ENCODE assay signal across 1 cellular context in the genomic region with DNA sequence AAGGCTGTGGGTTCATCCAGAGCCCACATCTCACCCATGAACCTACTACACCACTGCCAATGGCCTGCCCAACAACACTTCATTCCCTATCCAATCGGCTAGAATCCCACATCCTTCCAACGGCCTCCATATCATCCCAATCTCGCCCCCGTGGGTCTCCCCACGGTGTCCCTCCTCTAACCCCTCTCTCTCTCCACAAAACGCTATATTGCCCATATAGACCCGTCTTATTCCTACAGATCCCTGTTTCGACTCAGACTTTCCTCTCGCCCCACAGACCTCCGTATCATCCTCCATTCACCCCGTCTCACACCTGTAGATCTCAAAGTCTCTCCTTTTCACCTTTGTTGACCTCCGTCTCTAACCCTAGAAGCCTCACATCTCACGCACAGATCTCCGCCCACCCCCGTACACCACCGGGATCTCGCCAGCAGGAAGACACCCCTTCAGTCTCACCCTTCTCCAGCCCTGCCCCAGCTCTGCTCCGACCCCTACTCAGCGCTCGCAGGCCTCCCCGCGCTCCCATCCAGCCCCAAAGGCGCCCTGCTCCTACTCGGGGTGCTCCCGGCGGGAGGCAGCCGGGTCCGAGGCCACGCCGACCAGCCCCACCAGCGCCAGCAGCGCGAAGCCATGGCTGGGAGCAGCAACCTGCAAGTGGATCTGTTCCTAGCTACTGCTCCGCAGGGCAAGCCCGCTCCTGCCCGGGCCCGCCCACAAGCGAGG.
TF ChIP-seq lines count a peak whose summit lies in the region.

A gene with protein sequence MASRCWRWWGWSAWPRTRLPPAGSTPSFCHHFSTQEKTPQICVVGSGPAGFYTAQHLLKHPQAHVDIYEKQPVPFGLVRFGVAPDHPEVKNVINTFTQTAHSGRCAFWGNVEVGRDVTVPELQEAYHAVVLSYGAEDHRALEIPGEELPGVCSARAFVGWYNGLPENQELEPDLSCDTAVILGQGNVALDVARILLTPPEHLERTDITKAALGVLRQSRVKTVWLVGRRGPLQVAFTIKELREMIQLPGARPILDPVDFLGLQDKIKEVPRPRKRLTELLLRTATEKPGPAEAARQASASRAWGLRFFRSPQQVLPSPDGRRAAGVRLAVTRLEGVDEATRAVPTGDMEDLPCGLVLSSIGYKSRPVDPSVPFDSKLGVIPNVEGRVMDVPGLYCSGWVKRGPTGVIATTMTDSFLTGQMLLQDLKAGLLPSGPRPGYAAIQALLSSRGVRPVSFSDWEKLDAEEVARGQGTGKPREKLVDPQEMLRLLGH (minus strand): TSS at position 682 of the 723 bp plus-strand sequence. CDS start 50 bp downstream, at position 632.

TF ChIP-seq in K562, 482 proteins besides CTCF, POLR2A, EP300 and RAD21 (continued from another document and continues in another):
- TF ChIP-seq, protein P1, sequence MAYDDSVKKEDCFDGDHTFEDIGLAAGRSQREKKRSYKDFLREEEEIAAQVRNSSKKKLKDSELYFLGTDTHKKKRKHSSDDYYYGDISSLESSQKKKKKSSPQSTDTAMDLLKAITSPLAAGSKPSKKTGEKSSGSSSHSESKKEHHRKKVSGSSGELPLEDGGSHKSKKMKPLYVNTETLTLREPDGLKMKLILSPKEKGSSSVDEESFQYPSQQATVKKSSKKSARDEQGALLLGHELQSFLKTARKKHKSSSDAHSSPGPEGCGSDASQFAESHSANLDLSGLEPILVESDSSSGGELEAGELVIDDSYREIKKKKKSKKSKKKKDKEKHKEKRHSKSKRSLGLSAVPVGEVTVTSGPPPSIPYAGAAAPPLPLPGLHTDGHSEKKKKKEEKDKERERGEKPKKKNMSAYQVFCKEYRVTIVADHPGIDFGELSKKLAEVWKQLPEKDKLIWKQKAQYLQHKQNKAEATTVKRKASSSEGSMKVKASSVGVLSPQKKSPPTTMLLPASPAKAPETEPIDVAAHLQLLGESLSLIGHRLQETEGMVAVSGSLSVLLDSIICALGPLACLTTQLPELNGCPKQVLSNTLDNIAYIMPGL (CRISPR knock-in tag; IDR thresholded peaks at IDR 0.05) = no peak
- TF ChIP-seq ZC3H4 (CRISPR knock-in tag; IDR thresholded peaks at IDR 0.05; ENCODE audit: borderline replicate concordance) (0 out of 2 replicates have a peak, but pooled peaks have one; percentile 47), SPI1 (IDR thresholded peaks at IDR 0.05; ENCODE audit: borderline replicate concordance, low read depth, low read length) (no peak), DNMT1 (IDR thresholded peaks at IDR 0.05) (no peak), NR4A1 (CRISPR knock-in tag; IDR thresholded peaks at IDR 0.05) (no peak), NR4A1 (tag; IDR thresholded peaks at IDR 0.05) (no peak), NELFE (IDR thresholded peaks at IDR 0.05; ENCODE audit: insufficient read depth, insufficient read length) (no peak), TCFL5 (CRISPR knock-in tag; conservative IDR thresholded peaks at IDR 0.05) (no peak), ZNF77 (CRISPR knock-in tag; IDR thresholded peaks at IDR 0.05) (no peak), U2AF1 (optimal IDR thresholded peaks at IDR 0.05; ENCODE audit: low read depth, low read length) (peak; percentile 74), MAFG (tag; conservative IDR thresholded peaks at IDR 0.05) (no peak), RBM22 (IDR thresholded peaks at IDR 0.05; ENCODE audit: low read depth, low read length, poor library complexity, severe bottlenecking) (no peak), ATF1 (CRISPR knock-in tag; IDR thresholded peaks at IDR 0.05) (no peak), ATF1 (tag; IDR thresholded peaks at IDR 0.05) (no peak), MTA2 (IDR thresholded peaks at IDR 0.05; ENCODE audit: low read depth) (no peak), NR1H2 (CRISPR knock-in tag; IDR thresholded peaks at IDR 0.05) (0 out of 2 replicates have a peak, but pooled peaks have one; percentile 36), TAF7 (tag; IDR thresholded peaks at IDR 0.05) (peak; percentile 84), KLF10 (CRISPR knock-in tag; IDR thresholded peaks at IDR 0.05) (no peak), SMARCA4 (IDR thresholded peaks at IDR 0.05) (0 out of 2 replicates have a peak, but pooled peaks have one; percentile 22), TSC22D4 (tag; IDR thresholded peaks at IDR 0.05) (no peak), MIER1 (IDR thresholded peaks at IDR 0.05; ENCODE audit: low read depth) (0 out of 2 replicates have a peak, but pooled peaks have one; percentile 20), HIVEP1 (CRISPR knock-in tag; IDR thresholded peaks at IDR 0.05) (no peak), ZNF79 (CRISPR knock-in tag; IDR thresholded peaks at IDR 0.05; ENCODE audit: low read depth) (no peak), HEY1 (CRISPR knock-in tag; IDR thresholded peaks at IDR 0.05; ENCODE audit: borderline replicate concordance) (no peak)
- TF ChIP-seq, protein P2, sequence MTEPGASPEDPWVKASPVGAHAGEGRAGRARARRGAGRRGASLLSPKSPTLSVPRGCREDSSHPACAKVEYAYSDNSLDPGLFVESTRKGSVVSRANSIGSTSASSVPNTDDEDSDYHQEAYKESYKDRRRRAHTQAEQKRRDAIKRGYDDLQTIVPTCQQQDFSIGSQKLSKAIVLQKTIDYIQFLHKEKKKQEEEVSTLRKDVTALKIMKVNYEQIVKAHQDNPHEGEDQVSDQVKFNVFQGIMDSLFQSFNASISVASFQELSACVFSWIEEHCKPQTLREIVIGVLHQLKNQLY (CRISPR knock-in tag; conservative IDR thresholded peaks at IDR 0.05) = no peak
- TF ChIP-seq, protein P3, sequence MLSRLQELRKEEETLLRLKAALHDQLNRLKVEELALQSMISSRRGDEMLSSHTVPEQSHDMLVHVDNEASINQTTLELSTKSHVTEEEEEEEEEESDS (CRISPR knock-in tag; IDR thresholded peaks at IDR 0.05) = no peak
- TF ChIP-seq, protein P4, sequence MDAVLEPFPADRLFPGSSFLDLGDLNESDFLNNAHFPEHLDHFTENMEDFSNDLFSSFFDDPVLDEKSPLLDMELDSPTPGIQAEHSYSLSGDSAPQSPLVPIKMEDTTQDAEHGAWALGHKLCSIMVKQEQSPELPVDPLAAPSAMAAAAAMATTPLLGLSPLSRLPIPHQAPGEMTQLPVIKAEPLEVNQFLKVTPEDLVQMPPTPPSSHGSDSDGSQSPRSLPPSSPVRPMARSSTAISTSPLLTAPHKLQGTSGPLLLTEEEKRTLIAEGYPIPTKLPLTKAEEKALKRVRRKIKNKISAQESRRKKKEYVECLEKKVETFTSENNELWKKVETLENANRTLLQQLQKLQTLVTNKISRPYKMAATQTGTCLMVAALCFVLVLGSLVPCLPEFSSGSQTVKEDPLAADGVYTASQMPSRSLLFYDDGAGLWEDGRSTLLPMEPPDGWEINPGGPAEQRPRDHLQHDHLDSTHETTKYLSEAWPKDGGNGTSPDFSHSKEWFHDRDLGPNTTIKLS (IDR thresholded peaks at IDR 0.05; ENCODE audit: borderline replicate concordance, low read depth) = no peak
- TF ChIP-seq, protein P5, sequence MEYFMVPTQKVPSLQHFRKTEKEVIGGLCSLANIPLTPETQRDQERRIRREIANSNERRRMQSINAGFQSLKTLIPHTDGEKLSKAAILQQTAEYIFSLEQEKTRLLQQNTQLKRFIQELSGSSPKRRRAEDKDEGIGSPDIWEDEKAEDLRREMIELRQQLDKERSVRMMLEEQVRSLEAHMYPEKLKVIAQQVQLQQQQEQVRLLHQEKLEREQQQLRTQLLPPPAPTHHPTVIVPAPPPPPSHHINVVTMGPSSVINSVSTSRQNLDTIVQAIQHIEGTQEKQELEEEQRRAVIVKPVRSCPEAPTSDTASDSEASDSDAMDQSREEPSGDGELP (CRISPR knock-in tag; IDR thresholded peaks at IDR 0.05; ENCODE audit: borderline replicate concordance) = no peak
- TF ChIP-seq, protein P6, sequence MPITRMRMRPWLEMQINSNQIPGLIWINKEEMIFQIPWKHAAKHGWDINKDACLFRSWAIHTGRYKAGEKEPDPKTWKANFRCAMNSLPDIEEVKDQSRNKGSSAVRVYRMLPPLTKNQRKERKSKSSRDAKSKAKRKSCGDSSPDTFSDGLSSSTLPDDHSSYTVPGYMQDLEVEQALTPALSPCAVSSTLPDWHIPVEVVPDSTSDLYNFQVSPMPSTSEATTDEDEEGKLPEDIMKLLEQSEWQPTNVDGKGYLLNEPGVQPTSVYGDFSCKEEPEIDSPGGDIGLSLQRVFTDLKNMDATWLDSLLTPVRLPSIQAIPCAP (CRISPR knock-in tag; IDR thresholded peaks at IDR 0.05; ENCODE audit: borderline replicate concordance) = no peak
- TF ChIP-seq, protein P7, sequence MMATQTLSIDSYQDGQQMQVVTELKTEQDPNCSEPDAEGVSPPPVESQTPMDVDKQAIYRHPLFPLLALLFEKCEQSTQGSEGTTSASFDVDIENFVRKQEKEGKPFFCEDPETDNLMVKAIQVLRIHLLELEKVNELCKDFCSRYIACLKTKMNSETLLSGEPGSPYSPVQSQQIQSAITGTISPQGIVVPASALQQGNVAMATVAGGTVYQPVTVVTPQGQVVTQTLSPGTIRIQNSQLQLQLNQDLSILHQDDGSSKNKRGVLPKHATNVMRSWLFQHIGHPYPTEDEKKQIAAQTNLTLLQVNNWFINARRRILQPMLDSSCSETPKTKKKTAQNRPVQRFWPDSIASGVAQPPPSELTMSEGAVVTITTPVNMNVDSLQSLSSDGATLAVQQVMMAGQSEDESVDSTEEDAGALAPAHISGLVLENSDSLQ (IDR thresholded peaks at IDR 0.05) = 0 out of 2 replicates have a peak, but pooled peaks have one; percentile 15
- TF ChIP-seq, protein P8, sequence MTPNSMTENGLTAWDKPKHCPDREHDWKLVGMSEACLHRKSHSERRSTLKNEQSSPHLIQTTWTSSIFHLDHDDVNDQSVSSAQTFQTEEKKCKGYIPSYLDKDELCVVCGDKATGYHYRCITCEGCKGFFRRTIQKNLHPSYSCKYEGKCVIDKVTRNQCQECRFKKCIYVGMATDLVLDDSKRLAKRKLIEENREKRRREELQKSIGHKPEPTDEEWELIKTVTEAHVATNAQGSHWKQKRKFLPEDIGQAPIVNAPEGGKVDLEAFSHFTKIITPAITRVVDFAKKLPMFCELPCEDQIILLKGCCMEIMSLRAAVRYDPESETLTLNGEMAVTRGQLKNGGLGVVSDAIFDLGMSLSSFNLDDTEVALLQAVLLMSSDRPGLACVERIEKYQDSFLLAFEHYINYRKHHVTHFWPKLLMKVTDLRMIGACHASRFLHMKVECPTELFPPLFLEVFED (CRISPR knock-in tag; conservative IDR thresholded peaks at IDR 0.05) = 0 out of 2 replicates have a peak, but pooled peaks have one; percentile 2
- TF ChIP-seq, protein P9, sequence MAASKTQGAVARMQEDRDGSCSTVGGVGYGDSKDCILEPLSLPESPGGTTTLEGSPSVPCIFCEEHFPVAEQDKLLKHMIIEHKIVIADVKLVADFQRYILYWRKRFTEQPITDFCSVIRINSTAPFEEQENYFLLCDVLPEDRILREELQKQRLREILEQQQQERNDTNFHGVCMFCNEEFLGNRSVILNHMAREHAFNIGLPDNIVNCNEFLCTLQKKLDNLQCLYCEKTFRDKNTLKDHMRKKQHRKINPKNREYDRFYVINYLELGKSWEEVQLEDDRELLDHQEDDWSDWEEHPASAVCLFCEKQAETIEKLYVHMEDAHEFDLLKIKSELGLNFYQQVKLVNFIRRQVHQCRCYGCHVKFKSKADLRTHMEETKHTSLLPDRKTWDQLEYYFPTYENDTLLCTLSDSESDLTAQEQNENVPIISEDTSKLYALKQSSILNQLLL (CRISPR knock-in tag; IDR thresholded peaks at IDR 0.05; ENCODE audit: borderline replicate concordance) = no peak
- TF ChIP-seq, protein P10, sequence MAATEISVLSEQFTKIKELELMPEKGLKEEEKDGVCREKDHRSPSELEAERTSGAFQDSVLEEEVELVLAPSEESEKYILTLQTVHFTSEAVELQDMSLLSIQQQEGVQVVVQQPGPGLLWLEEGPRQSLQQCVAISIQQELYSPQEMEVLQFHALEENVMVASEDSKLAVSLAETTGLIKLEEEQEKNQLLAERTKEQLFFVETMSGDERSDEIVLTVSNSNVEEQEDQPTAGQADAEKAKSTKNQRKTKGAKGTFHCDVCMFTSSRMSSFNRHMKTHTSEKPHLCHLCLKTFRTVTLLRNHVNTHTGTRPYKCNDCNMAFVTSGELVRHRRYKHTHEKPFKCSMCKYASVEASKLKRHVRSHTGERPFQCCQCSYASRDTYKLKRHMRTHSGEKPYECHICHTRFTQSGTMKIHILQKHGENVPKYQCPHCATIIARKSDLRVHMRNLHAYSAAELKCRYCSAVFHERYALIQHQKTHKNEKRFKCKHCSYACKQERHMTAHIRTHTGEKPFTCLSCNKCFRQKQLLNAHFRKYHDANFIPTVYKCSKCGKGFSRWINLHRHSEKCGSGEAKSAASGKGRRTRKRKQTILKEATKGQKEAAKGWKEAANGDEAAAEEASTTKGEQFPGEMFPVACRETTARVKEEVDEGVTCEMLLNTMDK (IDR thresholded peaks at IDR 0.05; ENCODE audit: borderline replicate concordance, insufficient read depth, low read depth, low read length, poor library complexity, severe bottlenecking) = no peak
- TF ChIP-seq, protein P11, sequence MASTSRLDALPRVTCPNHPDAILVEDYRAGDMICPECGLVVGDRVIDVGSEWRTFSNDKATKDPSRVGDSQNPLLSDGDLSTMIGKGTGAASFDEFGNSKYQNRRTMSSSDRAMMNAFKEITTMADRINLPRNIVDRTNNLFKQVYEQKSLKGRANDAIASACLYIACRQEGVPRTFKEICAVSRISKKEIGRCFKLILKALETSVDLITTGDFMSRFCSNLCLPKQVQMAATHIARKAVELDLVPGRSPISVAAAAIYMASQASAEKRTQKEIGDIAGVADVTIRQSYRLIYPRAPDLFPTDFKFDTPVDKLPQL (IDR thresholded peaks at IDR 0.05; ENCODE audit: extremely low read depth, insufficient read length) = no peak
- TF ChIP-seq, protein P12, sequence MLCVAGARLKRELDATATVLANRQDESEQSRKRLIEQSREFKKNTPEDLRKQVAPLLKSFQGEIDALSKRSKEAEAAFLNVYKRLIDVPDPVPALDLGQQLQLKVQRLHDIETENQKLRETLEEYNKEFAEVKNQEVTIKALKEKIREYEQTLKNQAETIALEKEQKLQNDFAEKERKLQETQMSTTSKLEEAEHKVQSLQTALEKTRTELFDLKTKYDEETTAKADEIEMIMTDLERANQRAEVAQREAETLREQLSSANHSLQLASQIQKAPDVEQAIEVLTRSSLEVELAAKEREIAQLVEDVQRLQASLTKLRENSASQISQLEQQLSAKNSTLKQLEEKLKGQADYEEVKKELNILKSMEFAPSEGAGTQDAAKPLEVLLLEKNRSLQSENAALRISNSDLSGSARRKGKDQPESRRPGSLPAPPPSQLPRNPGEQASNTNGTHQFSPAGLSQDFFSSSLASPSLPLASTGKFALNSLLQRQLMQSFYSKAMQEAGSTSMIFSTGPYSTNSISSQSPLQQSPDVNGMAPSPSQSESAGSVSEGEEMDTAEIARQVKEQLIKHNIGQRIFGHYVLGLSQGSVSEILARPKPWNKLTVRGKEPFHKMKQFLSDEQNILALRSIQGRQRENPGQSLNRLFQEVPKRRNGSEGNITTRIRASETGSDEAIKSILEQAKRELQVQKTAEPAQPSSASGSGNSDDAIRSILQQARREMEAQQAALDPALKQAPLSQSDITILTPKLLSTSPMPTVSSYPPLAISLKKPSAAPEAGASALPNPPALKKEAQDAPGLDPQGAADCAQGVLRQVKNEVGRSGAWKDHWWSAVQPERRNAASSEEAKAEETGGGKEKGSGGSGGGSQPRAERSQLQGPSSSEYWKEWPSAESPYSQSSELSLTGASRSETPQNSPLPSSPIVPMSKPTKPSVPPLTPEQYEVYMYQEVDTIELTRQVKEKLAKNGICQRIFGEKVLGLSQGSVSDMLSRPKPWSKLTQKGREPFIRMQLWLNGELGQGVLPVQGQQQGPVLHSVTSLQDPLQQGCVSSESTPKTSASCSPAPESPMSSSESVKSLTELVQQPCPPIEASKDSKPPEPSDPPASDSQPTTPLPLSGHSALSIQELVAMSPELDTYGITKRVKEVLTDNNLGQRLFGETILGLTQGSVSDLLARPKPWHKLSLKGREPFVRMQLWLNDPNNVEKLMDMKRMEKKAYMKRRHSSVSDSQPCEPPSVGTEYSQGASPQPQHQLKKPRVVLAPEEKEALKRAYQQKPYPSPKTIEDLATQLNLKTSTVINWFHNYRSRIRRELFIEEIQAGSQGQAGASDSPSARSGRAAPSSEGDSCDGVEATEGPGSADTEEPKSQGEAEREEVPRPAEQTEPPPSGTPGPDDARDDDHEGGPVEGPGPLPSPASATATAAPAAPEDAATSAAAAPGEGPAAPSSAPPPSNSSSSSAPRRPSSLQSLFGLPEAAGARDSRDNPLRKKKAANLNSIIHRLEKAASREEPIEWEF (CRISPR knock-in tag; IDR thresholded peaks at IDR 0.05) = no peak
